8 cellular contexts compared by ENCODE assay signal in the genomic region with DNA sequence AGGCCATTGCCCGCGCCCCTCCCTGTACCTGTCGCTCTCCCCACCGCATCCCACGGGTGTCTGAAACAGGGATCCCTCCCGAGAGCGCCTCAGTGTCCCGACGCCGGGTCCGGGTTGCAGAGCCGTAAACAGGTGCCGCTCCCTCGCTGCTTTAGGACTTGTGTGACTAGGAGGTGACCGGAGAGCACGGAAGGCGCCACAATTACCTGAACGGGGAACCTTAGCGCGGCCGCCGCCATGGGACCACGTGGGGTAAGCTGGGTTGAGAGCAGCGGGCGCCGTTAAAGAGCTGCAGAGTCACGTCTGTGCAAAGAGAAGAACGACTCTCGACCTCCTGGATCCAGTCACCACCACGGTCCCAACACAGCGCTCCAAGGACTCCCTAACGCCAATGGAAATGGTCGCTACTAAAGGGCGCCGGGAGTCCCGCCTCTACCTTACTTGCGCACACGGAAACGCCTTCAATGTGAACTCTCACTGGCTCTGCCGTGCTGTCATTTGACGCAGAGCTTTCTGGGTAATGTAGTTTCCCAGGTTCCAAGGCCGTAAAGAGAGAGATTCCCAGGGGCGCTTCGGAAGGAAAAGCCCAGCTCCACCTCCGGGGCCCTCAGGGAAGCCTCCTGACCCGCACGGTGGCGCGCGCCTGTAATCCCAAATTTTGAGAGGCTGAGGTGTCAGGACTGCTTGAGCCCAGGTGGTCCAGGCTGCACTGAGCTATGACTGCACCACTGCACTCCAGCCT. TPM values are rescaled to one million over a fixed set of nuclear protein-coding genes. Genes with fewer than 3 reads are reported as not detected.
DNase-seq lines count a peak whose midpoint lies in the region; ATAC-seq and TF ChIP-seq lines count a peak whose summit lies in the region.

Gene ZNF552 (minus strand): TSS at position 409 of the 742 bp plus-strand sequence. CDS start 170 bp downstream, at position 239.

- H3K9me3 Mint-ChIP-seq in activated T-cell treated with anti-CD3 and anti-CD28 coated beads, Interleukin-2, amount 50 U/mL, for 4 hours, result no peaks in the 10 kb centered on the region

- H3K27ac ChIP-seq in esophagus muscularis mucosa (replicated peaks in 1 of 4) (peak within 1 kb of the TSS; percentile 72 to 79 (median 76)), muscle layer of duodenum (ENCODE audit: low read length) (peak within 1 kb of the TSS; percentile 75)

- H3K4me3 ChIP-seq in esophagus muscularis mucosa, result peak within 1 kb of the TSS; percentile 63 to 86 (median 76)
- peak within 1 kb of the TSS; percentile 86 to 91 for H3K4me3 ChIP-seq in muscle layer of duodenum (ENCODE audit: low read depth in 1 of 2, low read length in 2 of 2)

- ATAC-seq in GM21447 (IDR thresholded peaks at IDR 0.05; ENCODE audit: unreplicated experiment), result peak; percentile 70
- ATAC-seq in activated T-cell treated with anti-CD3 and anti-CD28 coated beads, Interleukin-2, amount 50 U/mL, for 4 hours, result peak; percentile 84 to 87

- H3K9me3 ChIP-seq in esophagus muscularis mucosa, result no peaks in the 10 kb centered on the region
- no peaks in the 10 kb centered on the region for H3K9me3 ChIP-seq in muscle layer of duodenum (ENCODE audit: control insufficient read depth in 1 of 2, low read length in 2 of 2)

- H3K36me3 ChIP-seq in esophagus muscularis mucosa (peaks cover 3 to 29% (median 18%) of the 10 kb centered on the region in 4 donors), muscle layer of duodenum (ENCODE audit: control insufficient read depth in 1 of 2, insufficient read depth in 2 of 2, low read length in 2 of 2) (peaks cover 3 to 10% of the 10 kb centered on the region in 2 donors)

- TF ChIP-seq RAD21 in Ishikawa (IDR thresholded peaks at IDR 0.05; ENCODE audit: low read depth), result no peak

- H3K27me3 Mint-ChIP-seq in activated T-cell treated with anti-CD3 and anti-CD28 coated beads, Interleukin-2, amount 50 U/mL, for 4 hours (ENCODE audit: low read depth), result no peaks in the 10 kb centered on the region

- peaks cover 6 to 31% (median 24%) of the 10 kb centered on the region in 4 donors for H3K4me1 ChIP-seq in esophagus muscularis mucosa
- H3K4me1 ChIP-seq in muscle layer of duodenum (ENCODE audit: control insufficient read depth in 1 of 2, insufficient read depth in 2 of 2, low read length in 2 of 2), result peaks cover 3 to 13% of the 10 kb centered on the region in 2 donors

- H3K27me3 ChIP-seq in esophagus muscularis mucosa (no peaks in the 10 kb centered on the region), muscle layer of duodenum (ENCODE audit: low read depth, low read length) (no peaks in the 10 kb centered on the region)

- H3K4me1 Mint-ChIP-seq in activated T-cell treated with anti-CD3 and anti-CD28 coated beads, Interleukin-2, amount 50 U/mL, for 4 hours (ENCODE audit: low read depth), result peaks cover 44% of the 10 kb centered on the region

- peaks cover 10% of the 10 kb centered on the region for H3K36me3 Mint-ChIP-seq in activated T-cell treated with anti-CD3 and anti-CD28 coated beads, Interleukin-2, amount 50 U/mL, for 4 hours (ENCODE audit: insufficient read depth)

- DNase-seq in D341Med (ENCODE audit: low spot score) (peak; percentile 85), esophagus muscularis mucosa (ENCODE audit: extremely low spot score) (peak; percentile 93)
- DNase-seq in activated T-cell treated with anti-CD3 and anti-CD28 coated beads, Interleukin-2, amount 50 U/mL, for 4 hours, result peak; percentile 62
- peak; percentile 53 for DNase-seq in stimulated activated CD8-positive, alpha-beta memory T cell treated with anti-CD3 and anti-CD28 coated beads, Interleukin-7, amount 100 ng/mL, for 24 hours (ENCODE audit: low read depth)

- intact Hi-C loops in esophagus muscularis mucosa (cut with DNase I), result loop anchor here (10.0 kb wide), 1 partner anchor 70 kb away; the partner anchor contains the start of gene ZNF776

- no peak for TF ChIP-seq CTCF in esophagus muscularis mucosa (IDR thresholded peaks at IDR 0.05)

- under 1% methylated on average over 35 of the region's 50 CpGs for WGBS in esophagus muscularis mucosa

- H3K4me3 Mint-ChIP-seq in activated T-cell treated with anti-CD3 and anti-CD28 coated beads, Interleukin-2, amount 50 U/mL, for 4 hours, result peak within 1 kb of the TSS; percentile 96

- TF ChIP-seq EP300 in Ishikawa (IDR thresholded peaks at IDR 0.05; ENCODE audit: borderline replicate concordance), result no peak
- TF ChIP-seq EP300 in esophagus muscularis mucosa (IDR thresholded peaks at IDR 0.05), result no peak

- no peak for TF ChIP-seq POLR2A in esophagus muscularis mucosa (IDR thresholded peaks at IDR 0.05; ENCODE audit: low read depth)

TF ChIP-seq in Ishikawa, 13 proteins besides CTCF, POLR2A, EP300 and RAD21:
- TF ChIP-seq CREB1 (IDR thresholded peaks at IDR 0.05; ENCODE audit: low read depth), result peak; percentile 67
- no peak for TF ChIP-seq TCF12 (IDR thresholded peaks at IDR 0.05; ENCODE audit: low read depth)
- TF ChIP-seq EGR1 (IDR thresholded peaks at IDR 0.05), result no peak
- peak; percentile 20; the same call in 1 of the 2 replicates for TF ChIP-seq USF1 (IDR thresholded peaks at IDR 0.05)
- peak; percentile 69 for TF ChIP-seq TAF1 (IDR thresholded peaks at IDR 0.05; ENCODE audit: low read depth)
- TF ChIP-seq YY1 (IDR thresholded peaks at IDR 0.05; ENCODE audit: low read depth), result peak; percentile 50; the same call in 1 of the 2 replicates
- 0 out of 2 replicates have a peak, but pooled peaks have one; percentile 68 for TF ChIP-seq MAX (IDR thresholded peaks at IDR 0.05)

TF ChIP-seq in PFSK-1, 5 proteins besides CTCF, POLR2A, EP300 and RAD21:
- TF ChIP-seq FOXP2 (optimal IDR thresholded peaks at IDR 0.05; ENCODE audit: borderline replicate concordance, extremely low read depth, extremely low read length, insufficient read depth) (peak; percentile 33), POLR2AphosphoS5 (IDR thresholded peaks at IDR 0.05; ENCODE audit: low read depth, low read length) (peak; percentile 82), TAF1 (IDR thresholded peaks at IDR 0.05; ENCODE audit: borderline replicate concordance, insufficient read depth, low read length) (0 out of 2 replicates have a peak, but pooled peaks have one; percentile 36), SIN3A (IDR thresholded peaks at IDR 0.05; ENCODE audit: borderline replicate concordance, insufficient read depth, low read length) (0 out of 2 replicates have a peak, but pooled peaks have one; percentile 57), REST (IDR thresholded peaks at IDR 0.05; ENCODE audit: insufficient read depth in 1 of 2, low read depth in 2 of 2, low read length in 2 of 2) (no peak)

RNA-seq across cellular contexts. Expression of gene ZNF552, which starts in this region (rescaled TPM):
- polyA plus RNA-seq in PFSK-1 (2012; ENCODE audit: insufficient read length, low read depth), result 2.3 TPM
- 1 to 10 TPM; 6.4 to 7.9 (median 6.6) TPM for total RNA-seq in activated T-cell treated with anti-CD3 and anti-CD28 coated beads, Interleukin-2, amount 50 U/mL, for 4 hours
- 1 to 10 TPM; 2.9 to 5.0 (median 4.5) TPM for total RNA-seq in esophagus muscularis mucosa

Comparison
In these comparisons a context has a peak if more than half of its experiments do, and no peak if none do; other contexts are left out.
1. Peak in every context shown above with its lines: DNase-seq, ATAC-seq, H3K4me3 ChIP-seq and H3K27ac ChIP-seq.